ENCODE assay signal across 8 cellular contexts in genomic region chr1:37811027-37811655, GRCh38. TPM values are rescaled to one million over a fixed set of nuclear protein-coding genes. Genes with fewer than 3 reads are reported as not detected.
DNase-seq lines count a peak whose midpoint lies in the region; ATAC-seq and TF ChIP-seq lines count a peak whose summit lies in the region.

No MANE protein-coding gene starts in this region.

- peaks cover 28% of the 10 kb centered on the region for H3K79me2 ChIP-seq in MM.1S (ENCODE audit: low read length)
- peaks cover 53% of the 10 kb centered on the region for H3K79me2 ChIP-seq in osteoblast (ENCODE audit: insufficient read depth, low read length)

- H2AFZ ChIP-seq in MM.1S (ENCODE audit: low read length): no peak overlapping the region
- H2AFZ ChIP-seq in osteoblast (ENCODE audit: low read length): no peak overlapping the region

- peaks cover 24% of the 10 kb centered on the region for H3K36me3 Mint-ChIP-seq in activated T-helper 2 cell treated with anti-CD3 and anti-CD28 coated beads, Interferon-gamma antibody, Interleukin-2, Interleukin-4, amounts not matched to agents 10 μg/mL and 5 μg/mL and 100 μg/mL, durations not matched to agents 14 hours and 24 hours and 36 hours (ENCODE audit: low read depth)

- H3K9ac ChIP-seq in MM.1S (ENCODE audit: low read length): no peak overlapping the region

- H3K27me3 ChIP-seq in MM.1S (replicated peaks; ENCODE audit: insufficient read depth, low read length) (no peaks in the 10 kb centered on the region), osteoblast (ENCODE audit: insufficient read depth, low read length) (no peaks in the 10 kb centered on the region), vagina (no peaks in the 10 kb centered on the region)

- H3K4me1 Mint-ChIP-seq in activated T-helper 2 cell treated with anti-CD3 and anti-CD28 coated beads, Interferon-gamma antibody, Interleukin-2, Interleukin-4, amounts not matched to agents 10 μg/mL and 5 μg/mL and 100 μg/mL, durations not matched to agents 14 hours and 24 hours and 36 hours (ENCODE audit: low read depth): peaks cover 23% of the 10 kb centered on the region

- H3K4me2 ChIP-seq in MM.1S (ENCODE audit: low read depth, low read length): no peak overlapping the region
- no peak overlapping the region for H3K4me2 ChIP-seq in osteoblast (ENCODE audit: insufficient read depth, low read length)

- no peaks in the 10 kb centered on the region for H3K9me3 Mint-ChIP-seq in activated T-helper 2 cell treated with anti-CD3 and anti-CD28 coated beads, Interferon-gamma antibody, Interleukin-2, Interleukin-4, amounts not matched to agents 10 μg/mL and 5 μg/mL and 100 μg/mL, durations not matched to agents 14 hours and 24 hours and 36 hours

- CTCF ChIA-PET in GM10248 (lab: Yijun Ruan, JAX): interaction anchor here (1.4 to 2.8 kb wide), 5 partner anchors 9 to 49 kb away, joined by 4 to 14 read pairs (median 6); partner anchors contain the start of gene MTF1

- POLR2A ChIA-PET in GM10248 (lab: Yijun Ruan, JAX): no interaction called here

- H3K9me3 ChIP-seq in MM.1S (replicated peaks; ENCODE audit: insufficient read depth, low read length) (no peaks in the 10 kb centered on the region), osteoblast (ENCODE audit: low read depth, low read length) (no peaks in the 10 kb centered on the region), vagina (no peaks in the 10 kb centered on the region)

- no peak overlapping the region for H3K4me3 ChIP-seq in MM.1S (ENCODE audit: low read length)
- H3K4me3 ChIP-seq in osteoblast (ENCODE audit: insufficient read depth, low read length): no peak overlapping the region
- no peak overlapping the region for H3K4me3 ChIP-seq in vagina

- H3F3A ChIP-seq in MM.1S (ENCODE audit: insufficient read depth, low read length): peaks cover 22% of the 10 kb centered on the region

- no peak for TF ChIP-seq POLR2A in vagina (IDR thresholded peaks at IDR 0.05)

- no peak for ATAC-seq in GM18520 (IDR thresholded peaks at IDR 0.05; ENCODE audit: unreplicated experiment)

- peak overlapping the region; percentile 24 for H3K4me3 Mint-ChIP-seq in activated T-helper 2 cell treated with anti-CD3 and anti-CD28 coated beads, Interferon-gamma antibody, Interleukin-2, Interleukin-4, amounts not matched to agents 10 μg/mL and 5 μg/mL and 100 μg/mL, durations not matched to agents 14 hours and 24 hours and 36 hours (ENCODE audit: low read depth)

- no peaks in the 10 kb centered on the region for H3K9me2 ChIP-seq in MM.1S (replicated peaks; ENCODE audit: insufficient read depth, low read length)

- no peak overlapping the region for H3K27ac Mint-ChIP-seq in activated T-helper 2 cell treated with anti-CD3 and anti-CD28 coated beads, Interferon-gamma antibody, Interleukin-2, Interleukin-4, amounts not matched to agents 10 μg/mL and 5 μg/mL and 100 μg/mL, durations not matched to agents 14 hours and 24 hours and 36 hours

- DNase-seq in GM10248 (ENCODE audit: extremely low spot score): peak; percentile 71
- peak; percentile 70 for DNase-seq in MM.1S
- DNase-seq in SHP77 (lab: John Stamatoyannopoulos, UW): peak; percentile 73 to 75
- DNase-seq in activated T-helper 2 cell treated with anti-CD3 and anti-CD28 coated beads, Interferon-gamma antibody, Interleukin-2, Interleukin-4, amounts not matched to agents 10 μg/mL and 5 μg/mL and 100 μg/mL, durations not matched to agents 14 hours and 24 hours and 36 hours (ENCODE audit: low spot score): peak; percentile 61
- peak; percentile 86 for DNase-seq in fibroblast of the conjunctiva (ENCODE audit: low read depth)
- peak; percentile 94 for DNase-seq in osteoblast (ENCODE audit: insufficient read length, low spot score, missing footprints)
- no peak for DNase-seq in vagina (ENCODE audit: extremely low spot score in 2 of 2)

- TF ChIP-seq CTCF in GM10248 (IDR thresholded peaks at IDR 0.05; ENCODE audit: control extremely low read depth, extremely low read depth, low read depth, missing control alignments): peak; percentile 82
- peak; percentile 89 for TF ChIP-seq CTCF in MM.1S (IDR thresholded peaks at IDR 0.05; ENCODE audit: low read length)
- TF ChIP-seq CTCF in osteoblast (IDR thresholded peaks at IDR 0.05; ENCODE audit: extremely low read depth, low read depth, low read length): peak; percentile 92
- TF ChIP-seq CTCF in vagina (IDR thresholded peaks at IDR 0.05): peak in 2 of 3 experiments; percentile 10 to 39

- no peak overlapping the region for H3K27ac ChIP-seq in MM.1S (ENCODE audit: low read length)
- peak overlapping the region; percentile 66 for H3K27ac ChIP-seq in osteoblast (ENCODE audit: low read depth, low read length)
- H3K27ac ChIP-seq in vagina: no peak overlapping the region

- H3K4me1 ChIP-seq in MM.1S (ENCODE audit: low read length): peaks cover 14% of the 10 kb centered on the region; the same call in 1 of the 2 replicates
- H3K4me1 ChIP-seq in osteoblast (ENCODE audit: insufficient read depth, low read length): peaks cover 29% of the 10 kb centered on the region
- H3K4me1 ChIP-seq in vagina: peaks cover 31% of the 10 kb centered on the region

- H3K27me3 Mint-ChIP-seq in activated T-helper 2 cell treated with anti-CD3 and anti-CD28 coated beads, Interferon-gamma antibody, Interleukin-2, Interleukin-4, amounts not matched to agents 10 μg/mL and 5 μg/mL and 100 μg/mL, durations not matched to agents 14 hours and 24 hours and 36 hours (ENCODE audit: low read depth): no peaks in the 10 kb centered on the region

- 0 out of 2 replicates have a peak, but pooled peaks cover 6% of the 10 kb centered on the region for H4K20me1 ChIP-seq in MM.1S (ENCODE audit: insufficient read depth, low read length)
- peaks cover 35% of the 10 kb centered on the region for H4K20me1 ChIP-seq in osteoblast (ENCODE audit: insufficient read depth, low read length)

- no peaks in the 10 kb centered on the region for H3K36me3 ChIP-seq in MM.1S (replicated peaks; ENCODE audit: insufficient read depth, low read length)
- peaks cover 32% of the 10 kb centered on the region for H3K36me3 ChIP-seq in osteoblast (ENCODE audit: insufficient read depth, low read length)
- H3K36me3 ChIP-seq in vagina: peaks cover 0 to 16% of the 10 kb centered on the region in 2 donors

- intact Hi-C loops in activated T-helper 2 cell treated with anti-CD3 and anti-CD28 coated beads, Interferon-gamma antibody, Interleukin-2, Interleukin-4, amounts not matched to agents 10 μg/mL and 5 μg/mL and 100 μg/mL, durations not matched to agents 14 hours and 24 hours and 36 hours (cut with micrococcal nuclease): loop anchor here (1.0 to 5.0 kb wide), 2 partner anchors 49 to 201 kb away; partner anchors contain the start of gene UTP11
- intact Hi-C loops in vagina (cut with DNase I): no loop called here

RNA-seq across cellular contexts. Expression of gene YRDC, which starts 3.1 kb away (rescaled TPM):
- total RNA-seq in activated T-helper 2 cell treated with anti-CD3 and anti-CD28 coated beads, Interferon-gamma antibody, Interleukin-2, Interleukin-4, amounts not matched to agents 10 μg/mL and 5 μg/mL and 100 μg/mL, durations not matched to agents 14 hours and 24 hours and 36 hours: 45.2 and 46.5 TPM in 2 replicates
- total RNA-seq in osteoblast: 8.3 and 8.5 TPM in 2 replicates
- total RNA-seq in vagina: 9.1 TPM

RNA-seq across cellular contexts. Expression of gene C1orf122, which starts 3.6 kb away (rescaled TPM):
- 22.6 and 24.5 TPM in 2 replicates for total RNA-seq in activated T-helper 2 cell treated with anti-CD3 and anti-CD28 coated beads, Interferon-gamma antibody, Interleukin-2, Interleukin-4, amounts not matched to agents 10 μg/mL and 5 μg/mL and 100 μg/mL, durations not matched to agents 14 hours and 24 hours and 36 hours
- 11.6 and 12.1 TPM in 2 replicates for total RNA-seq in osteoblast
- total RNA-seq in vagina: 51.8 TPM

RNA-seq across cellular contexts. Expression of gene MANEAL, which starts 17.5 kb away (rescaled TPM):
- 0.94 and 1.1 TPM in 2 replicates for total RNA-seq in activated T-helper 2 cell treated with anti-CD3 and anti-CD28 coated beads, Interferon-gamma antibody, Interleukin-2, Interleukin-4, amounts not matched to agents 10 μg/mL and 5 μg/mL and 100 μg/mL, durations not matched to agents 14 hours and 24 hours and 36 hours
- total RNA-seq in osteoblast (0.29 and 0.36 TPM in 2 replicates), vagina (3.2 TPM)

RNA-seq across cellular contexts. Expression of gene EPHA10, which starts 46.2 kb away (rescaled TPM):
- total RNA-seq in activated T-helper 2 cell treated with anti-CD3 and anti-CD28 coated beads, Interferon-gamma antibody, Interleukin-2, Interleukin-4, amounts not matched to agents 10 μg/mL and 5 μg/mL and 100 μg/mL, durations not matched to agents 14 hours and 24 hours and 36 hours: 0.21 TPM in 1 of 2 replicates, not detected in the other
- not detected in 2 replicates for total RNA-seq in osteoblast
- 0.25 TPM for total RNA-seq in vagina

RNA-seq across cellular contexts. Expression of gene MTF1, which starts 48.3 kb away (rescaled TPM):
- 24.8 and 27.8 TPM in 2 replicates for total RNA-seq in activated T-helper 2 cell treated with anti-CD3 and anti-CD28 coated beads, Interferon-gamma antibody, Interleukin-2, Interleukin-4, amounts not matched to agents 10 μg/mL and 5 μg/mL and 100 μg/mL, durations not matched to agents 14 hours and 24 hours and 36 hours
- total RNA-seq in osteoblast (4.1 and 4.3 TPM in 2 replicates), vagina (9.3 TPM)

Comparison
In these comparisons a context has a peak if more than half of its experiments do, and no peak if none do; other contexts are left out.
1. DNase-seq: peak in GM10248 (single experiment), MM.1S (single experiment), SHP77 (2 of 2), activated T-helper 2 cell treated with anti-CD3 and anti-CD28 coated beads, Interferon-gamma antibody, Interleukin-2, Interleukin-4, amounts not matched to agents 10 μg/mL and 5 μg/mL and 100 μg/mL, durations not matched to agents 14 hours and 24 hours and 36 hours (single experiment), fibroblast of the conjunctiva (single experiment) and osteoblast (single experiment); none in vagina (0 of 2).
2. CTCF ChIP-seq: peak in every context shown above with its lines; median percentile 92 in osteoblast; 89 in MM.1S; 82 in GM10248; 24 in vagina.